In genomic region chr21:41280115-41280919, GRCh38 we compare ENCODE assay signal across 16 cellular contexts. TPM values are rescaled to one million over a fixed set of nuclear protein-coding genes. Genes with fewer than 3 reads are reported as not detected.
DNase-seq lines count a peak whose midpoint lies in the region; ATAC-seq and TF ChIP-seq lines count a peak whose summit lies in the region.
"Had no signal": no experiment of that assay in that cellular context is flagged by ENCODE, and none has a peak within 500 bp of the region (broad histone marks: within the 10 kb centered on the region; RNA-seq: fewer than 3 reads in every experiment).

No MANE protein-coding gene starts in this region.

- no peak for DNase-seq in activated naive CD8-positive, alpha-beta T cell treated with anti-CD3 and anti-CD28 coated beads for 36 hours
- no peak for DNase-seq in activated naive CD8-positive, alpha-beta T cell treated with anti-CD3 and anti-CD28 coated beads, Interleukin-2, amount 50 U/mL, for 24 hours
- DNase-seq in choroid plexus epithelial cell (ENCODE audit: low read depth) = peak; percentile 10
- DNase-seq in iris pigment epithelial cell (ENCODE audit: low read depth) = peak; percentile 2
- DNase-seq in stromal cell of bone marrow (ENCODE audit: low read depth) = peak; percentile 15
- no peak for DNase-seq in NCI-H510A treated with DMSO at 0.1 percent for 48 hours (lab: John Stamatoyannopoulos, UW)
- DNase-seq in NCI-H128 (lab: John Stamatoyannopoulos, UW; ENCODE audit: unreplicated experiment) = no peak
- DNase-seq in DMS114 treated with DMSO at 0.1 percent for 48 hours (lab: John Stamatoyannopoulos, UW; ENCODE audit: unreplicated experiment) = no peak
- DNase-seq: 8988T; activated T-cell treated with anti-CD3 and anti-CD28 coated beads for 4 hours; CD8-positive, alpha-beta memory T cell; immature natural killer cell; mammary epithelial cell; NCI-H1694 treated with DMSO at 0.1 percent for 48 hours had no signal

- peak overlapping the region; percentile 27 for H3K27ac Mint-ChIP-seq in activated naive CD8-positive, alpha-beta T cell treated with anti-CD3 and anti-CD28 coated beads for 36 hours
- H3K27ac Mint-ChIP-seq in activated naive CD8-positive, alpha-beta T cell treated with anti-CD3 and anti-CD28 coated beads, Interleukin-2, amount 50 U/mL, for 24 hours = no peak overlapping the region
- H3K27ac Mint-ChIP-seq: CD8-positive, alpha-beta memory T cell; immature natural killer cell; natural killer cell treated with Interleukin-12 subunit alpha and Interleukin-12 subunit beta and Interleukin-15 and Interleukin-18, amount 100 ng/mL, for 72 hours had no signal

- peaks cover 2% of the 10 kb centered on the region for H3K4me1 Mint-ChIP-seq in activated naive CD8-positive, alpha-beta T cell treated with anti-CD3 and anti-CD28 coated beads for 36 hours
- H3K4me1 Mint-ChIP-seq in activated naive CD8-positive, alpha-beta T cell treated with anti-CD3 and anti-CD28 coated beads, Interleukin-2, amount 50 U/mL, for 24 hours = no peaks in the 10 kb centered on the region
- H3K4me1 Mint-ChIP-seq: CD8-positive, alpha-beta memory T cell; immature natural killer cell had no signal

- no peaks in the 10 kb centered on the region for H3K9me3 Mint-ChIP-seq in activated naive CD8-positive, alpha-beta T cell treated with anti-CD3 and anti-CD28 coated beads for 36 hours
- H3K9me3 Mint-ChIP-seq in activated naive CD8-positive, alpha-beta T cell treated with anti-CD3 and anti-CD28 coated beads, Interleukin-2, amount 50 U/mL, for 24 hours = no peaks in the 10 kb centered on the region
- H3K9me3 Mint-ChIP-seq: CD8-positive, alpha-beta memory T cell; immature natural killer cell; natural killer cell treated with Interleukin-12 subunit alpha and Interleukin-12 subunit beta and Interleukin-15 and Interleukin-18, amount 100 ng/mL, for 72 hours had no signal

- peaks cover 13% of the 10 kb centered on the region for H3K27me3 Mint-ChIP-seq in activated naive CD8-positive, alpha-beta T cell treated with anti-CD3 and anti-CD28 coated beads for 36 hours
- H3K27me3 Mint-ChIP-seq in activated naive CD8-positive, alpha-beta T cell treated with anti-CD3 and anti-CD28 coated beads, Interleukin-2, amount 50 U/mL, for 24 hours = peaks cover 12% of the 10 kb centered on the region

- H3K36me3 Mint-ChIP-seq in activated naive CD8-positive, alpha-beta T cell treated with anti-CD3 and anti-CD28 coated beads for 36 hours = no peaks in the 10 kb centered on the region
- no peaks in the 10 kb centered on the region for H3K36me3 Mint-ChIP-seq in activated naive CD8-positive, alpha-beta T cell treated with anti-CD3 and anti-CD28 coated beads, Interleukin-2, amount 50 U/mL, for 24 hours (ENCODE audit: low read depth)
- H3K36me3 Mint-ChIP-seq: CD8-positive, alpha-beta memory T cell; immature natural killer cell; natural killer cell treated with Interleukin-12 subunit alpha and Interleukin-12 subunit beta and Interleukin-15 and Interleukin-18, amount 100 ng/mL, for 72 hours had no signal

- no peak overlapping the region for H3K4me3 Mint-ChIP-seq in activated naive CD8-positive, alpha-beta T cell treated with anti-CD3 and anti-CD28 coated beads for 36 hours
- no peak overlapping the region for H3K4me3 Mint-ChIP-seq in activated naive CD8-positive, alpha-beta T cell treated with anti-CD3 and anti-CD28 coated beads, Interleukin-2, amount 50 U/mL, for 24 hours
- H3K4me3 Mint-ChIP-seq: CD8-positive, alpha-beta memory T cell; immature natural killer cell; natural killer cell treated with Interleukin-12 subunit alpha and Interleukin-12 subunit beta and Interleukin-15 and Interleukin-18, amount 100 ng/mL, for 72 hours had no signal

- ATAC-seq in activated naive CD8-positive, alpha-beta T cell treated with anti-CD3 and anti-CD28 coated beads, Interleukin-2, amount 50 U/mL, for 24 hours = no peak

- no peak overlapping the region for H3K4me3 ChIP-seq in choroid plexus epithelial cell (ENCODE audit: low read depth, low read length)

- TF ChIP-seq CTCF in choroid plexus epithelial cell (conservative IDR thresholded peaks at IDR 0.05; ENCODE audit: low read depth, low read length) = no peak

RNA-seq across cellular contexts. Expression of gene FAM3B, which starts 36.3 kb away (rescaled TPM):
- total RNA-seq in activated naive CD8-positive, alpha-beta T cell treated with anti-CD3 and anti-CD28 coated beads for 36 hours = not detected
- total RNA-seq: CD8-positive, alpha-beta memory T cell; natural killer cell treated with Interleukin-12 subunit alpha and Interleukin-12 subunit beta and Interleukin-15 and Interleukin-18, amount 100 ng/mL, for 72 hours; temporal lobe had no signal

Comparison
In these comparisons a context has a peak if more than half of its experiments do, and no peak if none do; other contexts are left out.
1. DNase-seq: peak in choroid plexus epithelial cell (single experiment), iris pigment epithelial cell (single experiment) and stromal cell of bone marrow (single experiment); none in activated naive CD8-positive, alpha-beta T cell treated with anti-CD3 and anti-CD28 coated beads for 36 hours (single experiment), activated naive CD8-positive, alpha-beta T cell treated with anti-CD3 and anti-CD28 coated beads, Interleukin-2, amount 50 U/mL, for 24 hours (single experiment), NCI-H510A treated with DMSO at 0.1 percent for 48 hours (single experiment), NCI-H128 (single experiment) and DMS114 treated with DMSO at 0.1 percent for 48 hours (single experiment).